ENCODE assay signal across 15 cellular contexts in genomic region chr1:226355016-226355415, GRCh38. TPM values are rescaled to one million over a fixed set of nuclear protein-coding genes. Genes with fewer than 3 reads are reported as not detected.
DNase-seq lines count a peak whose midpoint lies in the region; ATAC-seq and TF ChIP-seq lines count a peak whose summit lies in the region.
"Had no signal": no experiment of that assay in that cellular context is flagged by ENCODE, and none has a peak within 500 bp of the region (broad histone marks: within the 10 kb centered on the region; RNA-seq: fewer than 3 reads in every experiment).

No MANE protein-coding gene starts in this region.

- H3K4me2 ChIP-seq in BLaER1 treated with 17β-estradiol and CSF1 and Interleukin-3, amounts not matched to agents 10 nM and 100 nM = peak overlapping the region; percentile 10 to 92 (median 81); a peak in 20 of 22 replicates
- peak overlapping the region; percentile 50; the same call in 1 of the 2 replicates for H3K4me2 ChIP-seq in OCI-LY3 (ENCODE audit: low read length)
- no peak overlapping the region for H3K4me2 ChIP-seq in PC-9

- H3K27ac ChIP-seq in BLaER1 treated with 17β-estradiol and CSF1 and Interleukin-3, amounts not matched to agents 10 nM and 100 nM = peak overlapping the region in 6 of 11 experiments; percentile 1 to 67 (median 32); a peak in 8 of 22 replicates
- H3K27ac ChIP-seq in OCI-LY3 (ENCODE audit: low read length) (no peak overlapping the region; the same call in 1 of the 2 replicates), angular gyrus (ENCODE audit: low read depth, low read length) (peak overlapping the region; percentile 65), PC-9 (no peak overlapping the region)
- H3K27ac ChIP-seq: C4-2B, HL-60 had no signal

- H3K27ac Mint-ChIP-seq in nephron progenitor cell = peak overlapping the region; percentile 97
- H3K27ac Mint-ChIP-seq: HFFc6 had no signal

- peak overlapping the region in 2 of 11 experiments; percentile 20 to 24; a peak in 1 of 22 replicates for H3K9ac ChIP-seq in BLaER1 treated with 17β-estradiol and CSF1 and Interleukin-3, amounts not matched to agents 10 nM and 100 nM
- no peak overlapping the region for H3K9ac ChIP-seq in OCI-LY3 (ENCODE audit: low read length)

- no peak overlapping the region for H3K4me3 Mint-ChIP-seq in nephron progenitor cell
- H3K4me3 Mint-ChIP-seq: HFFc6 had no signal

- no peaks in the 10 kb centered on the region for H3K9me3 Mint-ChIP-seq in nephron progenitor cell
- H3K9me3 Mint-ChIP-seq: HFFc6 had no signal

- no peaks in the 10 kb centered on the region for H3K9me3 ChIP-seq in BLaER1 treated with 17β-estradiol and CSF1 and Interleukin-3, amounts not matched to agents 10 nM and 100 nM (replicated peaks in 1 of 11)
- no peaks in the 10 kb centered on the region for H3K9me3 ChIP-seq in OCI-LY3 (ENCODE audit: insufficient read depth, low read length)
- no peaks in the 10 kb centered on the region for H3K9me3 ChIP-seq in PC-9 (ENCODE audit: insufficient read depth, low read depth)

- H4K20me1 ChIP-seq in BLaER1 treated with 17β-estradiol and CSF1 and Interleukin-3, amounts not matched to agents 10 nM and 100 nM = peaks cover 0 to 17% (median 3%) of the 10 kb centered on the region in 11 experiments; a peak in 5 of 22 replicates
- H4K20me1 ChIP-seq in OCI-LY3 (ENCODE audit: insufficient read depth, low read length) = no peaks in the 10 kb centered on the region
- H4K20me1 ChIP-seq in PC-9 (ENCODE audit: insufficient read depth) = no peaks in the 10 kb centered on the region

- H3K9me2 ChIP-seq in PC-9 (ENCODE audit: insufficient read depth) = no peaks in the 10 kb centered on the region

- no peaks in the 10 kb centered on the region for H3F3A ChIP-seq in PC-9 (ENCODE audit: insufficient read depth, low read depth)

- no peak for ATAC-seq in HG03457 (IDR thresholded peaks at IDR 0.05; ENCODE audit: unreplicated experiment)

- H3K79me2 ChIP-seq in OCI-LY3 (ENCODE audit: low read length) = no peaks in the 10 kb centered on the region
- H3K79me2 ChIP-seq in PC-9 (ENCODE audit: low read depth) = no peaks in the 10 kb centered on the region

- POLR2A ChIA-PET in PC-9 (lab: Charles Lee; ENCODE audit: unreplicated experiment) = no interaction called here

- TF ChIP-seq CTCF in OCI-LY3 (IDR thresholded peaks at IDR 0.05; ENCODE audit: low read depth, low read length) (no peak), nephron progenitor cell (IDR thresholded peaks at IDR 0.05) (no peak), PC-9 (conservative IDR thresholded peaks at IDR 0.05) (no peak)

- peaks cover 32% of the 10 kb centered on the region for H3K4me1 Mint-ChIP-seq in nephron progenitor cell

- no TSS peak for BruUV-seq in PC-9 (replicated peaks; lab: Mats Ljungman, UMichigan)

- H3K27me3 ChIP-seq in BLaER1 treated with 17β-estradiol and CSF1 and Interleukin-3, amounts not matched to agents 10 nM and 100 nM = no peaks in the 10 kb centered on the region
- H3K27me3 ChIP-seq in OCI-LY3 (ENCODE audit: low read depth, low read length) (no peaks in the 10 kb centered on the region), PC-9 (ENCODE audit: insufficient read depth, low read depth) (no peaks in the 10 kb centered on the region)

- DNase-seq in nephron progenitor cell = no peak
- no peak for DNase-seq in PC-9
- no peak for DNase-seq in SW480 (ENCODE audit: low spot score)
- DNase-seq: H7, HFFc6, NCI-H1048, NCI-H2029, OCI-M1, RPMI8226 had no signal

- peaks cover 35% of the 10 kb centered on the region for H3K36me3 Mint-ChIP-seq in nephron progenitor cell (ENCODE audit: low read depth)

- no peak overlapping the region for H2AFZ ChIP-seq in OCI-LY3 (ENCODE audit: low read depth, low read length)
- H2AFZ ChIP-seq in PC-9 = no peak overlapping the region

- H3K36me3 ChIP-seq in BLaER1 treated with 17β-estradiol and CSF1 and Interleukin-3, amounts not matched to agents 10 nM and 100 nM = peaks cover 24 to 52% (median 35%) of the 10 kb centered on the region in 11 experiments
- H3K36me3 ChIP-seq in OCI-LY3 (replicated peaks; ENCODE audit: low read depth, low read length) (peaks cover 44% of the 10 kb centered on the region), PC-9 (ENCODE audit: low read depth) (no peaks in the 10 kb centered on the region)

- no peak overlapping the region for H3K4me3 ChIP-seq in BLaER1 treated with 17β-estradiol and CSF1 and Interleukin-3, amounts not matched to agents 10 nM and 100 nM
- H3K4me3 ChIP-seq in OCI-LY3 (ENCODE audit: low read length) (no peak overlapping the region), PC-9 (no peak overlapping the region)

- H3K27me3 Mint-ChIP-seq in nephron progenitor cell (ENCODE audit: low read depth, poor library complexity) = no peaks in the 10 kb centered on the region

- intact Hi-C loops in PC-9 (cut with micrococcal nuclease; ENCODE audit: unreplicated experiment) = no loop called here

- H3K4me1 ChIP-seq in BLaER1 treated with 17β-estradiol and CSF1 and Interleukin-3, amounts not matched to agents 10 nM and 100 nM = peaks cover 73 to 89% (median 82%) of the 10 kb centered on the region in 10 experiments
- H3K4me1 ChIP-seq in OCI-LY3 (ENCODE audit: low read length) (peaks cover 35% of the 10 kb centered on the region), PC-9 (replicated peaks; ENCODE audit: insufficient read depth) (no peaks in the 10 kb centered on the region)

- CTCF ChIA-PET in PC-9 (lab: Charles Lee) = no interaction called here

RNA-seq across cellular contexts. Expression of gene LIN9, which starts 46.1 kb away (rescaled TPM):
- 10.0 and 12.1 TPM in 2 replicates for total RNA-seq in PC-9 (2021)

RNA-seq across cellular contexts. Expression of gene PARP1, which starts 52.9 kb away (rescaled TPM):
- 123 and 157 TPM in 2 replicates for total RNA-seq in PC-9 (2021)

Comparison
In these comparisons a context has a peak if more than half of its experiments do, and no peak if none do; other contexts are left out.
1. H3K27ac ChIP-seq: peak in BLaER1 treated with 17β-estradiol and CSF1 and Interleukin-3, amounts not matched to agents 10 nM and 100 nM (6 of 11) and angular gyrus (single experiment); none in OCI-LY3 (single experiment) and PC-9 (single experiment).